Comparison of ENCODE assay signal across 1 cellular context in genomic region chr2:64854773-64855237, GRCh38.
TF ChIP-seq lines count a peak whose summit lies in the region.

No MANE protein-coding gene starts in this region.

TF ChIP-seq in K562, 482 proteins besides CTCF, POLR2A, EP300 and RAD21 (continued from another document and continues in another):
- TF ChIP-seq ZNF592 (IDR thresholded peaks at IDR 0.05) (peak; percentile 91), ZNF583 (CRISPR knock-in tag; IDR thresholded peaks at IDR 0.05) (peak; percentile 82), JUND (IDR thresholded peaks at IDR 0.05; ENCODE audit: borderline replicate concordance, low read depth, low read length) (peak; percentile 80; the same call in 1 of the 2 replicates), JUND (tag; IDR thresholded peaks at IDR 0.05; ENCODE audit: borderline replicate concordance, low read depth, low read length) (peak; percentile 74; the same call in 2 of the 3 replicates), ZFP91 (CRISPR knock-in tag; IDR thresholded peaks at IDR 0.05) (no peak), ZNF644 (tag; IDR thresholded peaks at IDR 0.05; ENCODE audit: low read depth) (peak; percentile 93), SMARCC2 (IDR thresholded peaks at IDR 0.05; ENCODE audit: low read depth) (no peak), E2F3 (CRISPR knock-in tag; IDR thresholded peaks at IDR 0.05) (no peak), KLF13 (tag; IDR thresholded peaks at IDR 0.05; ENCODE audit: borderline replicate concordance, low read depth) (0 out of 2 replicates have a peak, but pooled peaks have one; percentile 20), ZNF324 (CRISPR knock-in tag; IDR thresholded peaks at IDR 0.05) (no peak), ZNF311 (CRISPR knock-in tag; IDR thresholded peaks at IDR 0.05) (0 out of 2 replicates have a peak, but pooled peaks have one; percentile 11), FOXA1 (IDR thresholded peaks at IDR 0.05; ENCODE audit: borderline replicate concordance) (no peak), PBX2 (CRISPR knock-in tag; IDR thresholded peaks at IDR 0.05; ENCODE audit: low read depth) (no peak), PBX2 (tag; conservative IDR thresholded peaks at IDR 0.05; ENCODE audit: low read depth) (peak; percentile 82), ELK3 (CRISPR knock-in tag; IDR thresholded peaks at IDR 0.05) (0 out of 2 replicates have a peak, but pooled peaks have one; percentile 14), ZNF589 (CRISPR knock-in tag; IDR thresholded peaks at IDR 0.05; ENCODE audit: low read depth) (peak; percentile 84), FOXK2 (conservative IDR thresholded peaks at IDR 0.05 in 1 of 2, IDR thresholded peaks at IDR 0.05 in 1 of 2; ENCODE audit: low read depth in 2 of 2) (peak; percentile 77 to 89), BACH1 (tag; IDR thresholded peaks at IDR 0.05) (no peak; the same call in 1 of the 2 replicates), USF1 (CRISPR knock-in tag; IDR thresholded peaks at IDR 0.05) (peak; percentile 93), TAF7 (tag; IDR thresholded peaks at IDR 0.05) (0 out of 2 replicates have a peak, but pooled peaks have one; percentile 45), ZNF57 (CRISPR knock-in tag; IDR thresholded peaks at IDR 0.05) (no peak), ILK (tag; IDR thresholded peaks at IDR 0.05; ENCODE audit: borderline replicate concordance, low read depth) (no peak), YBX1 (IDR thresholded peaks at IDR 0.05) (no peak), ZNF79 (CRISPR knock-in tag; IDR thresholded peaks at IDR 0.05; ENCODE audit: low read depth) (peak; percentile 39; the same call in 1 of the 2 replicates), RBM14 (IDR thresholded peaks at IDR 0.05; ENCODE audit: borderline replicate concordance, insufficient read depth, low read depth, low read length) (no peak), ELF4 (CRISPR knock-in tag; IDR thresholded peaks at IDR 0.05) (peak; percentile 74; the same call in 1 of the 2 replicates), TBL1XR1 (IDR thresholded peaks at IDR 0.05; ENCODE audit: low read length in 2 of 2) (peak in 1 of 2 experiments; percentile 12; a peak in 1 of 4 replicates), ELF2 (CRISPR knock-in tag; IDR thresholded peaks at IDR 0.05) (peak; percentile 84), ZNF431 (CRISPR knock-in tag; IDR thresholded peaks at IDR 0.05) (no peak), ZBTB12 (CRISPR knock-in tag; IDR thresholded peaks at IDR 0.05) (no peak), ZNF197 (CRISPR knock-in tag; IDR thresholded peaks at IDR 0.05; ENCODE audit: low read depth) (no peak; the same call in 1 of the 2 replicates), HEY1 (CRISPR knock-in tag; IDR thresholded peaks at IDR 0.05; ENCODE audit: borderline replicate concordance) (no peak), EHMT2 (IDR thresholded peaks at IDR 0.05) (peak; percentile 86), BHLHE40 (IDR thresholded peaks at IDR 0.05; ENCODE audit: low read length) (peak; percentile 84), FOXO4 (CRISPR knock-in tag; IDR thresholded peaks at IDR 0.05) (no peak), ATF3 (IDR thresholded peaks at IDR 0.05) (peak; percentile 61; the same call in 1 of the 2 replicates), ATF3 (CRISPR knock-in tag; conservative IDR thresholded peaks at IDR 0.05) (0 out of 2 replicates have a peak, but pooled peaks have one; percentile 53), RREB1 (CRISPR knock-in tag; IDR thresholded peaks at IDR 0.05) (0 out of 2 replicates have a peak, but pooled peaks have one; percentile 54), ZNF239 (CRISPR knock-in tag; IDR thresholded peaks at IDR 0.05) (peak; percentile 71), CREB3 (tag; conservative IDR thresholded peaks at IDR 0.05; ENCODE audit: low read depth) (peak; percentile 89)
